8 cellular contexts compared by ENCODE assay signal in the genomic region with DNA sequence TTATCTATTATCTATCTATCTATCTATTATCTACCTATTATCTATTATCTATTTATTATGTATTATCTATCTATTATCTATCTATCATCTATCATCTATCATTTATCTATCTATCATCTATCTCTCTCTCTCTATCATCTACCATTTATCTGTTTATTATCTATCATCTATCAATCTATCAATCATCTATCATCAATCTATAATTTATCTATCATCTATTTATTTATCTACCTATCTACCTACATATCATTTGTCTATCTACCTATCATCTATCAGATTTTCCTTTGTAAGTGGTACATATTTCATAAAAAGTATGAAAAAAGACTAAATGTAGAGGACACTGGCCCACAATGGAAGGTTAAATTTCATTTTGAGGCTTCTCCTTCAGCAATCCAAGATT.
"Had no signal": no experiment of that assay in that cellular context is flagged by ENCODE, and none has a peak within 500 bp of the region (broad histone marks: within the 10 kb centered on the region; RNA-seq: fewer than 3 reads in every experiment).

No MANE protein-coding gene starts in this region.

- FAIRE-seq: H1, H54, HTR-8/SVneo had no signal

- H3K4me3 ChIP-seq: GM23338 had no signal

- H3K27ac ChIP-seq: KMS-11 had no signal

- DNase-seq: H9, HCEC 1CT, IMR-90 had no signal
